ENCODE assay signal across 2 cellular contexts in the genomic region with DNA sequence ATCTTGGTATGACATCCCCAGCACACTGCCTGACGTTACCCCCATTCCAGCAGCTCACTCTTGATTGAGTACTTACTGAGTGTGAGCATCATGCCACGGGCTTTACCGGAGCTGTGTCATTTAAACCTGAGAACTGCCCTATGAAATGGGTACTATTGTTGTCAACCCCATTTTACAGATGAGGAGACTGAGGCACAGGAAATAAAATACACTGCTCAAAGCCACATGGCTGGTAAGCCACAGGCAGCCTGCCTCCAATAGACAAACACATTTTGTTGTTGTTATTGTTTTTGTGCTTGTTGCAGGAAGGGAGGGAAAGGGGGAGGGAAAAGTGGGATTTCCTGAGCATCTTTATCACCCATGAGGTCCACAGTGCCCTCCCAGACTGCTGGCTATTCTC.
TF ChIP-seq lines count a peak whose summit lies in the region.

No MANE protein-coding gene starts in this region.

TF ChIP-seq in HepG2, 621 proteins besides CTCF, POLR2A, EP300 and RAD21:
- TF ChIP-seq ZNF629 (CRISPR knock-in tag; conservative IDR thresholded peaks at IDR 0.05) (peak; percentile 94), TMF1 (CRISPR knock-in tag; IDR thresholded peaks at IDR 0.05; ENCODE audit: low read depth) (no peak), ZBTB49 (CRISPR knock-in tag; IDR thresholded peaks at IDR 0.05; ENCODE audit: borderline replicate concordance) (no peak)

TF ChIP-seq in H1, 55 proteins besides CTCF, POLR2A, EP300 and RAD21:
- TF ChIP-seq HDAC2 (IDR thresholded peaks at IDR 0.05; ENCODE audit: borderline replicate concordance in 1 of 2, low read depth in 2 of 2, low read length in 2 of 2): peak in 1 of 2 experiments; percentile 79; a peak in 1 of 4 replicates
- peak; percentile 97 for TF ChIP-seq KDM1A (IDR thresholded peaks at IDR 0.05; ENCODE audit: borderline replicate concordance, low read length)
- no peak for TF ChIP-seq SIRT6 (IDR thresholded peaks at IDR 0.05; ENCODE audit: low read length)
- no peak for TF ChIP-seq SRF (IDR thresholded peaks at IDR 0.05; ENCODE audit: low read depth, low read length)
